In the genomic region with DNA sequence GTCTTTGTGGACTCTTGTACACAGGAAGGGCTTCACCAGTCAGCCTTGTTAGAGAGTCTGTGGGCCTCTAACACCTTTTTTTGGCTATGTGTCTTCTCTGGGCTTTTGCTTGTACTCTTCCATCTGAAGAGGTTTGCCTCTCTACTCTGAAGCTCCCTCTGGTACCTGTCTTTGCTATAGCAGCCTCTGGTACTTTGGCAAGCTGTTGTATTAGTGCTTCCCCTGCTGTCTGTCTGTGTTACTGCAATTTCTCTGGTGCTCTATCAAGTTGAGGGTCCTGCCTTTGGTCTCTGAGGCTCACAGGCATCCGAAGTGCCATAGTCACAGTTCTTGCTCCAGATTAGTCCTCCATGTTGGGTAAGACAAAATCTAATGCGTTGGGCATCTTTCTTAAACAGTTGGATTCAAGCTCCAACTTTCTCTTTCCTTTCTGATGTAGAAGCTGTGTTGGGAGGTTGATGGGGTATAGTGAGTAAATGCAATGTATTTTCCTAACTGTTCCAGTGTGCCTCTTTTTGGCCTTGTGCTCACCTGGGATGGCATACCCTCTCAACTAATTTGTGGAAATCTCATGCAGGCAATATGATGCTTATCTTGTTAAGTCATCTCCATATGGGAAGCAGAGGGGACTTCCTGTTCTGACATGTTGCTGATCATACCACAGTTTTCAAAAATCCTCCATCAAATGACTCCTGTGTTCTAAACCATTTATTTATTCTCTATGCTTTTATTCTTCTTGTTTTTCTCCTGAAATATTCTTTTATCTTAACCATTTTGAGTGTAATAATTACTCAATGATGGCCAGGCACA, we compare ENCODE assay signal across 8 cellular contexts.
DNase-seq lines count a peak whose midpoint lies in the region; ATAC-seq, FAIRE-seq and TF ChIP-seq lines count a peak whose summit lies in the region.

No MANE protein-coding gene starts in this region.

- peaks cover 53% of the 10 kb centered on the region for H3K4me1 Mint-ChIP-seq in CD8-positive, alpha-beta T cell (ENCODE audit: low read depth)
- H3K4me1 Mint-ChIP-seq in naive thymus-derived CD4-positive, alpha-beta T cell, result peaks cover 36 to 68% (median 65%) of the 10 kb centered on the region in 7 donors

- no peak for TF ChIP-seq EP300 in sigmoid colon (IDR thresholded peaks at IDR 0.05)

- CTCF ChIA-PET in CD8-positive, alpha-beta T cell (lab: Charles Lee), result interaction anchor here (0.6 to 4.1 kb wide), 17 partner anchors 9 to 286 kb away, joined by 3 to 20 read pairs (median 3); no protein-coding TSS in a partner anchor
- CTCF ChIA-PET in naive thymus-derived CD4-positive, alpha-beta T cell (lab: Charles Lee), result interaction anchor here (0.9 to 3.3 kb wide), 5 partner anchors 9 to 216 kb away, joined by 3 to 11 read pairs (median 3); partner anchors contain the start of gene ATF7IP

- H3K9me3 Mint-ChIP-seq in CD8-positive, alpha-beta T cell, result no peaks in the 10 kb centered on the region
- peaks cover 0 to 20% (median 9%) of the 10 kb centered on the region in 11 donors for H3K9me3 Mint-ChIP-seq in naive thymus-derived CD4-positive, alpha-beta T cell

- H3K9me3 ChIP-seq in CD8-positive, alpha-beta T cell (ENCODE audit: low read length), result no peaks in the 10 kb centered on the region
- no peaks in the 10 kb centered on the region for H3K9me3 ChIP-seq in naive thymus-derived CD4-positive, alpha-beta T cell (ENCODE audit: control insufficient read depth in 2 of 3, low read length in 3 of 3)
- H3K9me3 ChIP-seq in sigmoid colon, result no peaks in the 10 kb centered on the region

- no peak overlapping the region for H3K27ac ChIP-seq in CD8-positive, alpha-beta T cell (ENCODE audit: low read depth, low read length)
- H3K27ac ChIP-seq in naive thymus-derived CD4-positive, alpha-beta T cell (ENCODE audit: low read depth, low read length), result no peak overlapping the region
- no peak overlapping the region for H3K27ac ChIP-seq in sigmoid colon

- peak; percentile 91 for ATAC-seq in CD8-positive, alpha-beta T cell
- ATAC-seq in GM18502 (IDR thresholded peaks at IDR 0.05; ENCODE audit: poor library complexity, unreplicated experiment), result peak; percentile 72
- peak; percentile 86 for ATAC-seq in naive thymus-derived CD4-positive, alpha-beta T cell

- peak overlapping the region; percentile 76 for H3K27ac Mint-ChIP-seq in CD8-positive, alpha-beta T cell
- peak overlapping the region; percentile 9 to 83 (median 73) for H3K27ac Mint-ChIP-seq in naive thymus-derived CD4-positive, alpha-beta T cell

- H3K4me3 Mint-ChIP-seq in CD8-positive, alpha-beta T cell, result no peak overlapping the region
- H3K4me3 Mint-ChIP-seq in naive thymus-derived CD4-positive, alpha-beta T cell, result peak overlapping the region in 5 of 10 donors; percentile 1 to 32 (median 3)

- H3K4me1 ChIP-seq in CD8-positive, alpha-beta T cell (ENCODE audit: insufficient read depth, low read length), result peaks cover 8% of the 10 kb centered on the region
- H3K4me1 ChIP-seq in naive thymus-derived CD4-positive, alpha-beta T cell (ENCODE audit: control insufficient read depth in 2 of 2, insufficient read depth in 2 of 2, low read length in 2 of 2), result peaks cover 17 to 18% of the 10 kb centered on the region in 2 donors
- peaks cover 0 to 3% (median 0%) of the 10 kb centered on the region in 4 donors for H3K4me1 ChIP-seq in sigmoid colon

- peaks cover 79% of the 10 kb centered on the region for H3K36me3 Mint-ChIP-seq in CD8-positive, alpha-beta T cell
- peaks cover 30 to 77% (median 71%) of the 10 kb centered on the region in 5 donors for H3K36me3 Mint-ChIP-seq in naive thymus-derived CD4-positive, alpha-beta T cell

- WGBS in sigmoid colon, 2 donors, result 84 to 85% methylated on average over 2 of the region's 2 CpGs

- peak; percentile 44 for TF ChIP-seq CTCF in CD8-positive, alpha-beta T cell (IDR thresholded peaks at IDR 0.05)
- TF ChIP-seq CTCF in sigmoid colon (IDR thresholded peaks at IDR 0.05), result peak in 1 of 4 experiments; percentile 18

- TF ChIP-seq POLR2A in Raji (IDR thresholded peaks at IDR 0.05; ENCODE audit: insufficient read depth, low read depth, low read length), result 0 out of 2 replicates have a peak, but pooled peaks have one; percentile 15
- no peak for TF ChIP-seq POLR2A in sigmoid colon (IDR thresholded peaks at IDR 0.05)

- intact Hi-C loops in CD8-positive, alpha-beta T cell (cut with DNase I, micrococcal nuclease), result loop anchor here (1.0 kb wide), 1 partner anchor 216 kb away; no protein-coding TSS in a partner anchor
- intact Hi-C loops in naive thymus-derived CD4-positive, alpha-beta T cell (cut with micrococcal nuclease), result loop anchor here (1.0 to 5.0 kb wide), 5 partner anchors 37 to 268 kb away; partner anchors contain the start of gene ATF7IP (in 2 of the 2)
- intact Hi-C loops in sigmoid colon (cut with DNase I), result no loop called here

- POLR2A ChIA-PET in CD8-positive, alpha-beta T cell (lab: Charles Lee), result interaction anchor here (1.2 to 2.7 kb wide), 2 partner anchors 88 to 199 kb away, joined by 3 to 11 read pairs; partner anchors contain the start of gene ATF7IP
- POLR2A ChIA-PET in naive thymus-derived CD4-positive, alpha-beta T cell (lab: Charles Lee), result no interaction called here

- no peak overlapping the region for H3K4me3 ChIP-seq in CD8-positive, alpha-beta T cell (ENCODE audit: low read depth, low read length)
- no peak overlapping the region for H3K4me3 ChIP-seq in naive thymus-derived CD4-positive, alpha-beta T cell (ENCODE audit: low read length)
- no peak overlapping the region for H3K4me3 ChIP-seq in sigmoid colon

- peak in 1 of 7 experiments; percentile 13 for DNase-seq in CD8-positive, alpha-beta T cell
- DNase-seq in HTR-8/SVneo (ENCODE audit: insufficient read length, low spot score) (peak; percentile 33), dermis blood vessel endothelial cell (peak; percentile 66), sigmoid colon (no peak), NCI-H2196 (lab: John Stamatoyannopoulos, UW; ENCODE audit: unreplicated experiment) (no peak)
- DNase-seq in naive thymus-derived CD4-positive, alpha-beta T cell, result peak in 7 of 9 donors; percentile 5 to 33 (median 25)

- no peak for FAIRE-seq in HTR-8/SVneo (lab: Jason Lieb, UNC)

- no peaks in the 10 kb centered on the region for H3K27me3 Mint-ChIP-seq in CD8-positive, alpha-beta T cell (ENCODE audit: low read depth)
- H3K27me3 Mint-ChIP-seq in naive thymus-derived CD4-positive, alpha-beta T cell, result no peaks in the 10 kb centered on the region

- peaks cover 25% of the 10 kb centered on the region for H3K36me3 ChIP-seq in CD8-positive, alpha-beta T cell (ENCODE audit: insufficient read depth, low read length)
- peaks cover 13 to 53% (median 21%) of the 10 kb centered on the region in 3 experiments for H3K36me3 ChIP-seq in naive thymus-derived CD4-positive, alpha-beta T cell (ENCODE audit: control insufficient read depth in 2 of 3, insufficient read depth in 3 of 3, low read length in 3 of 3)
- H3K36me3 ChIP-seq in sigmoid colon, result peaks cover 11 to 57% (median 14%) of the 10 kb centered on the region in 4 donors

- no peaks in the 10 kb centered on the region for H3K27me3 ChIP-seq in CD8-positive, alpha-beta T cell (ENCODE audit: insufficient read depth, low read length)
- no peaks in the 10 kb centered on the region for H3K27me3 ChIP-seq in naive thymus-derived CD4-positive, alpha-beta T cell (ENCODE audit: control insufficient read depth in 2 of 2, insufficient read depth in 2 of 2, low read length in 2 of 2)
- H3K27me3 ChIP-seq in sigmoid colon, result no peaks in the 10 kb centered on the region

Comparison
In these comparisons a context has a peak if more than half of its experiments do, and no peak if none do; other contexts are left out.
1. DNase-seq: peak in HTR-8/SVneo (single experiment), dermis blood vessel endothelial cell (single experiment) and naive thymus-derived CD4-positive, alpha-beta T cell (7 of 9); none in sigmoid colon (single experiment) and NCI-H2196 (single experiment).
2. Peak in every context shown above with its lines, with median percentiles within 50 percentile points of each other: ATAC-seq.